ENCODE assay signal across 9 cellular contexts in the genomic region with DNA sequence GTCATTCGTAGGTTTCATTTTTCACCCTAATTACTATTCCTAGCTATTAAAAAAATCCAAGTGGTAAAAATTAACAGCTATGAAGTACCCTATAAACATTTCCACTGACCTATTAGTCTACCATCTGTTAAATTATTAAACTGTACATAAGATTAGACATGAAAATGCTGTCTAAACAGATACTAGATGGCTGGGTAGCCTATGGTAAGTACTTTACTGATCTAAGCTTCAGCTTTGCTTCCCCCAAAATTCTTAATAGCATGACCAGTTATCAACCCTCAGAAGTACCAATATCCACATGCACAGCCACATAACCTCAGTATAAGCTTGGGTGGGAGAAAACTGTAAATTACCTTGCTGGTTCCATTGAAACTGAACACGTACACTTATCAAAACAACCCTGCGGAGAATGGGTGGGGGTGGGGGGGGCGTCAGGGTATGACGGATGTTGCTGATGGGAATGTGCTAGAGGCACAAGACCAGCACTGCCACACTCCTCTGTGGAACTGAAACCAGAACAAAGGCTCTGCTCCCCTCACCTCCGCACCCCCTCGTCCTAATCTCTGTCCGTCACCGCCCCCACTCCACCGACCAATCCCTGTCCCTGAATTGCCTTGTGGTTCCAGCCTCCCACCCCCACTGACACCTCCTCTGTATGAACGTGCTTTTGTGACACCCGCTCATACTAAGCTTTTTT. TPM values are rescaled to one million over a fixed set of nuclear protein-coding genes. Genes with fewer than 3 reads are reported as not detected.
DNase-seq lines count a peak whose midpoint lies in the region; ATAC-seq and TF ChIP-seq lines count a peak whose summit lies in the region.
"Had no signal": no experiment of that assay in that cellular context is flagged by ENCODE, and none has a peak within 500 bp of the region (broad histone marks: within the 10 kb centered on the region; RNA-seq: fewer than 3 reads in every experiment).

No MANE protein-coding gene starts in this region.

- peak overlapping the region; percentile 95 to 97 for H3K27ac Mint-ChIP-seq in natural killer cell treated with Interleukin-12 subunit alpha and Interleukin-12 subunit beta and Interleukin-15 and Interleukin-18, amount 100 ng/mL, for 72 hours

- H3K4me3 Mint-ChIP-seq in natural killer cell treated with Interleukin-12 subunit alpha and Interleukin-12 subunit beta and Interleukin-15 and Interleukin-18, amount 100 ng/mL, for 72 hours, result peak overlapping the region; percentile 88

- peak; percentile 66 for ATAC-seq in HG02610 (IDR thresholded peaks at IDR 0.05; ENCODE audit: unreplicated experiment)
- ATAC-seq in natural killer cell treated with Interleukin-12 subunit alpha and Interleukin-12 subunit beta and Interleukin-15 and Interleukin-18, amount 100 ng/mL, for 72 hours, result peak; percentile 93 to 94

- no peaks in the 10 kb centered on the region for H3K9me3 Mint-ChIP-seq in natural killer cell treated with Interleukin-12 subunit alpha and Interleukin-12 subunit beta and Interleukin-15 and Interleukin-18, amount 100 ng/mL, for 72 hours

- H3K4me1 Mint-ChIP-seq in natural killer cell treated with Interleukin-12 subunit alpha and Interleukin-12 subunit beta and Interleukin-15 and Interleukin-18, amount 100 ng/mL, for 72 hours (ENCODE audit: low read depth in 2 of 2), result peaks cover 62 to 69% of the 10 kb centered on the region in 2 donors

- no peak for TF ChIP-seq CTCF in GM13976 (IDR thresholded peaks at IDR 0.05; ENCODE audit: borderline replicate concordance, control extremely low read depth, extremely low read depth, insufficient read depth, missing control alignments)
- TF ChIP-seq CTCF in RWPE1 (conservative IDR thresholded peaks at IDR 0.05; ENCODE audit: low read depth), result no peak

- DNase-seq in GM13976 (ENCODE audit: low spot score) (peak; percentile 82), OCI-M1 (lab: John Stamatoyannopoulos, UW) (peak; percentile 61), activated gamma-delta T cell (lab: John Stamatoyannopoulos, UW) (peak; percentile 32), RWPE1 (ENCODE audit: low spot score) (no peak), NOMO-1 treated with DMSO at 0.1 percent for 48 hours (lab: John Stamatoyannopoulos, UW; ENCODE audit: unreplicated experiment) (no peak), DMS53 treated with DMSO at 0.1 percent for 48 hours (lab: John Stamatoyannopoulos, UW; ENCODE audit: unreplicated experiment) (no peak)
- peak; percentile 93 for DNase-seq in natural killer cell treated with Interleukin-12 subunit alpha and Interleukin-12 subunit beta and Interleukin-15 and Interleukin-18, amount 100 ng/mL, for 72 hours (ENCODE audit: low spot score)

- POLR2A ChIA-PET in RWPE1 (lab: Yijun Ruan, JAX; ENCODE audit: low non-redundant PET), result interaction anchor here (0.7 kb wide), 1 partner anchor 54 kb away, joined by 3 read pairs; no protein-coding TSS in a partner anchor

- H3K36me3 Mint-ChIP-seq in natural killer cell treated with Interleukin-12 subunit alpha and Interleukin-12 subunit beta and Interleukin-15 and Interleukin-18, amount 100 ng/mL, for 72 hours, result no peaks in the 10 kb centered on the region

- in situ Hi-C loops in GM13976 (cut with MboI; ENCODE audit: low sequenced_read_pairs, unreplicated experiment), result no loop called here

- CTCF ChIA-PET in RWPE1 (lab: Yijun Ruan, JAX), result no interaction called here

- no peaks in the 10 kb centered on the region for H3K27me3 Mint-ChIP-seq in natural killer cell treated with Interleukin-12 subunit alpha and Interleukin-12 subunit beta and Interleukin-15 and Interleukin-18, amount 100 ng/mL, for 72 hours

- no peak overlapping the region for H3K27ac ChIP-seq in RWPE1
- H3K27ac ChIP-seq: thoracic aorta had no signal

RNA-seq across cellular contexts. Expression of a gene that starts 45.3 kb away (rescaled TPM):
- total RNA-seq in natural killer cell treated with Interleukin-12 subunit alpha and Interleukin-12 subunit beta and Interleukin-15 and Interleukin-18, amount 100 ng/mL, for 72 hours, result 10 to 100 TPM; 62.1 to 74.9 TPM

Comparison
In these comparisons a context has a peak if more than half of its experiments do, and no peak if none do; other contexts are left out.
1. DNase-seq: peak in GM13976 (single experiment), OCI-M1 (single experiment), activated gamma-delta T cell (single experiment) and natural killer cell treated with Interleukin-12 subunit alpha and Interleukin-12 subunit beta and Interleukin-15 and Interleukin-18, amount 100 ng/mL, for 72 hours (single experiment); none in RWPE1 (single experiment), NOMO-1 treated with DMSO at 0.1 percent for 48 hours (single experiment) and DMS53 treated with DMSO at 0.1 percent for 48 hours (single experiment).